ENCODE assay signal across 8 cellular contexts in genomic region chr1:157138220-157139124, GRCh38. TPM values are rescaled to one million over a fixed set of nuclear protein-coding genes. Genes with fewer than 3 reads are reported as not detected.
DNase-seq lines count a peak whose midpoint lies in the region; ATAC-seq and TF ChIP-seq lines count a peak whose summit lies in the region.

Gene ETV3 (minus strand): TSS chr1:157138395. CDS start chr1:157136352, 2,043 bp downstream.

- CTCF ChIA-PET in BJ (lab: Yijun Ruan, JAX), result interaction anchor here (1.0 to 5.7 kb wide), 6 partner anchors 10 to 48 kb away, joined by 3 to 55 read pairs (median 5); no protein-coding TSS in a partner anchor

- TF ChIP-seq CTCF in BJ (IDR thresholded peaks at IDR 0.05; ENCODE audit: insufficient read depth, low read depth, low read length) (no peak), right lobe of liver (IDR thresholded peaks at IDR 0.05) (no peak)

- H3K9me3 ChIP-seq in right lobe of liver, result no peaks in the 10 kb centered on the region

- peak within 1 kb of the TSS; percentile 94 to 96 (median 95) for H3K27ac ChIP-seq in right lobe of liver

- TF ChIP-seq POLR2A in right lobe of liver (IDR thresholded peaks at IDR 0.05), result peak; percentile 94

- peaks cover 0 to 25% (median 9%) of the 10 kb centered on the region in 4 donors for H3K4me1 ChIP-seq in right lobe of liver

- H3K27me3 ChIP-seq in BJ (ENCODE audit: control insufficient read depth, insufficient read depth, low read length) (no peaks in the 10 kb centered on the region), right lobe of liver (no peaks in the 10 kb centered on the region)

- H3K36me3 ChIP-seq in BJ (ENCODE audit: control insufficient read depth, insufficient read depth, low read length) (peaks cover 4% of the 10 kb centered on the region), right lobe of liver (peaks cover 2 to 25% (median 14%) of the 10 kb centered on the region in 4 donors)

- H3K4me3 ChIP-seq in BJ (ENCODE audit: low read depth, low read length) (peak within 1 kb of the TSS; percentile 96), right lobe of liver (peak within 1 kb of the TSS; percentile 73 to 90 (median 88))

- POLR2A ChIA-PET in BJ (lab: Charles Lee), result no interaction called here

- ATAC-seq in HG03457 (IDR thresholded peaks at IDR 0.05; ENCODE audit: unreplicated experiment) (peak; percentile 72), right lobe of liver (peak; percentile 94 to 98 (median 95))

- peak; percentile 67 for DNase-seq in BJ (ENCODE audit: low read depth)
- peak; percentile 73 for DNase-seq in GM19240 (ENCODE audit: insufficient read length, low spot score)
- DNase-seq in NCI-H748 treated with DMSO at 0.1 percent for 48 hours (lab: John Stamatoyannopoulos, UW), result peak; percentile 75
- peak; percentile 72 to 79 for DNase-seq in activated CD4-positive, alpha-beta T cell treated with anti-CD3 and anti-CD28 coated beads, Interleukin-2, amount 50 U/mL, for 4 hours
- DNase-seq in dermis microvascular lymphatic vessel endothelial cell (ENCODE audit: low read depth in 2 of 2), result peak; percentile 48 to 90
- peak; percentile 90 to 92 (median 91) for DNase-seq in right lobe of liver
- peak; percentile 85 for DNase-seq in stimulated activated CD4-positive, alpha-beta T cell treated with anti-CD3 and anti-CD28 coated beads, Interleukin-4, amount 100 ng/mL, for 24 hours

- 16% methylated on average over 8 of the region's 87 CpGs for WGBS in right lobe of liver (ENCODE audit: insufficient coverage, low coverage, low lambda C conversion rate, missing lambda C conversion rate)

- intact Hi-C loops in right lobe of liver (cut with DNase I), result no loop called here

RNA-seq across cellular contexts. Expression of gene ETV3, which starts in this region (rescaled TPM):
- polyA plus RNA-seq in BJ (2011; rRNA removed), result 7.4 and 7.9 TPM in 2 replicates
- polyA minus RNA-seq in BJ (2011; rRNA and poly(A)+ RNA removed), result 19.7 and 25.8 TPM in 2 replicates
- total RNA-seq in dermis microvascular lymphatic vessel endothelial cell, result 11.2 and 15.9 TPM in 2 replicates
- total RNA-seq in right lobe of liver, result 1 to 10 TPM; 4.9 to 7.8 (median 6.5) TPM

Comparison
In these comparisons a context has a peak if more than half of its experiments do, and no peak if none do; other contexts are left out.
1. Peak in every context shown above with its lines: DNase-seq, ATAC-seq, H3K4me3 ChIP-seq and H3K27ac ChIP-seq.